In the genomic region with DNA sequence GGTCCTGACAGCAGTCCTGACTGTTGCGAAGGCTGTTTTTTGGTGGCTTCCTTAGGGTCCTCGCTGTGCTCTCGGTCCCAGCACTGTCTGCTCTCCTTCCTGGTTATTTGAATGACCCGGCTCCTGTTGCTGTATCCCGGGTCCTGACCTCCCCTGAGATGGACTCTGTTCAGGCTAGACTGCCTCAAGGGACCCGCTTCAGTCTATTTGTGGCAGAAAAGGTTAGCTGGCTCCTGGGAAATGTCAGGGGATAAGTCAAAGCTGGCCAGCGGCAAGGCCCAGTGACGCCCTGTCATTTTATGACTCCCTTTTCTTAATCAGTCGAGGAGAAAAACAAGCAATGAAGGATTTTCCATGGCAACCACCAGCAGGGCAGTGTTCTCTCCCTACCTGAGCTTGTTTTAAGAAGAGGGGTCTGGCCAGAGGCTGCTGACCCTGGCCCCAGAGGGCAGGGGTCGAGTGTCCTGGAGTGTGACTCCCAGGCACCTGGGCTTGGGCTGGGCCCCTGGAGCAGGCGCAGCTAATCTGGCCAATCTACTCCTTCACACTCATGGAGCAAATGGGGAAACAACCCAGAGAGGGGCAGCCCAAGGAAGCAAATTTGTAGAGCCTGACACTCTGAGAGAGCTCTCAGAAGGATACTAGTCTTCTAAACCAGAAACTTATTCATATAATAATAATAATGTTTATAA, we compare ENCODE assay signal across 6 cellular contexts. TPM values are rescaled to one million over a fixed set of nuclear protein-coding genes. Genes with fewer than 3 reads are reported as not detected.
DNase-seq lines count a peak whose midpoint lies in the region; ATAC-seq and TF ChIP-seq lines count a peak whose summit lies in the region.
"Not testable (repeated sequence)": the region's sequence is repeated elsewhere in the genome, so short reads cannot be mapped to it uniquely, and the experiment has no call there.

No MANE protein-coding gene starts in this region.

- H3K36me3 Mint-ChIP-seq in activated B cell treated with CpG ODN at 0.5 μM for 24 hours (ENCODE audit: low read depth); neural progenitor cell: not testable (repeated sequence)

- not testable (repeated sequence) for H3K4me2 ChIP-seq in neural progenitor cell

- CTCF ChIA-PET in activated B cell treated with CpG ODN at 0.5 μM for 24 hours (lab: Charles Lee) = not testable (repeated sequence)

- not testable (repeated sequence) for H3K27ac Mint-ChIP-seq in activated B cell treated with CpG ODN at 0.5 μM for 24 hours
- H3K27ac Mint-ChIP-seq in neural progenitor cell = peak overlapping the region; percentile 86

- peak; percentile 1 for DNase-seq in activated B cell treated with CpG ODN at 0.5 μM for 24 hours
- DNase-seq in fibroblast of villous mesenchyme (ENCODE audit: low read depth) = peak; percentile 5
- DNase-seq in heart right ventricle = peak in 1 of 2 donors; percentile 21
- peak; percentile 42 for DNase-seq in left kidney (ENCODE audit: low read depth, low spot score)
- DNase-seq in neural progenitor cell (ENCODE audit: low spot score) = not testable (repeated sequence)
- peak; percentile 12 for DNase-seq in sciatic nerve (ENCODE audit: low spot score)

- not testable (repeated sequence) for H3K4me3 Mint-ChIP-seq in activated B cell treated with CpG ODN at 0.5 μM for 24 hours
- H3K4me3 Mint-ChIP-seq in neural progenitor cell = peak overlapping the region; percentile 33

- H3K36me3 ChIP-seq in heart right ventricle, neural progenitor cell: not testable (repeated sequence)

- not testable (repeated sequence) for H3K27ac ChIP-seq in heart right ventricle, neural progenitor cell

- TF ChIP-seq CTCF in activated B cell treated with CpG ODN at 0.5 μM for 24 hours (IDR thresholded peaks at IDR 0.05); fibroblast of villous mesenchyme (IDR thresholded peaks at IDR 0.05; ENCODE audit: insufficient read depth, low read depth, low read length); heart right ventricle (IDR thresholded peaks at IDR 0.05); neural progenitor cell (IDR thresholded peaks at IDR 0.05): not testable (repeated sequence)

- not testable (repeated sequence) for H3K79me2 ChIP-seq in neural progenitor cell (ENCODE audit: low read depth)

- not testable (repeated sequence) for H3K27me3 ChIP-seq in heart right ventricle, neural progenitor cell

- H4K20me1 ChIP-seq in neural progenitor cell (ENCODE audit: low read depth) = not testable (repeated sequence)

- whole genome bisulfite sequencing in heart right ventricle, 2 donors = 54 to 56% methylated on average over 10 to 11 of the region's 11 CpGs

- H2AFZ ChIP-seq in neural progenitor cell (replicated peaks) = not testable (repeated sequence)

- POLR2A ChIA-PET in activated B cell treated with CpG ODN at 0.5 μM for 24 hours (lab: Charles Lee) = not testable (repeated sequence)

- H3K4me1 Mint-ChIP-seq in activated B cell treated with CpG ODN at 0.5 μM for 24 hours = not testable (repeated sequence)
- H3K4me1 Mint-ChIP-seq in neural progenitor cell = peaks cover 28% of the 10 kb centered on the region

- ATAC-seq in activated B cell treated with CpG ODN at 0.5 μM for 24 hours (ENCODE audit: low read depth); sciatic nerve: not testable (repeated sequence)
- peak in 6 of 8 donors; percentile 44 to 76 (median 54) for ATAC-seq in heart right ventricle

- not testable (repeated sequence) for H3K4me1 ChIP-seq in heart right ventricle, neural progenitor cell

- H3K9me3 Mint-ChIP-seq in activated B cell treated with CpG ODN at 0.5 μM for 24 hours, neural progenitor cell: not testable (repeated sequence)

- H3F3A ChIP-seq in neural progenitor cell (ENCODE audit: low read depth) = not testable (repeated sequence)

- intact Hi-C loops in activated B cell treated with CpG ODN at 0.5 μM for 24 hours (cut with micrococcal nuclease); heart right ventricle (cut with DNase I); sciatic nerve (cut with DNase I): not testable (repeated sequence)

- H3K9me3 ChIP-seq in heart right ventricle; neural progenitor cell (ENCODE audit: low read depth): not testable (repeated sequence)

- not testable (repeated sequence) for H3K9ac ChIP-seq in neural progenitor cell

- not testable (repeated sequence) for H3K4me3 ChIP-seq in fibroblast of villous mesenchyme (ENCODE audit: low read depth, low read length); heart right ventricle; neural progenitor cell

- not testable (repeated sequence) for H3K27me3 Mint-ChIP-seq in activated B cell treated with CpG ODN at 0.5 μM for 24 hours
- H3K27me3 Mint-ChIP-seq in neural progenitor cell (ENCODE audit: insufficient read depth, low read depth) = peaks cover 17% of the 10 kb centered on the region

RNA-seq across cellular contexts. Expression of gene LRPAP1, which starts 45.1 kb away (rescaled TPM):
- 60.9 and 62.9 TPM in 2 replicates for total RNA-seq in activated B cell treated with CpG ODN at 0.5 μM for 24 hours
- total RNA-seq in fibroblast of villous mesenchyme = 21.2 and 24.8 TPM in 2 replicates
- 100 to 1,000 TPM; 234 to 392 (median 345) TPM for total RNA-seq in heart right ventricle
- 100 to 1,000 TPM in 1 of 2 donors, 10 to 100 TPM in 1; 49.9 to 418 TPM for polyA plus RNA-seq in heart right ventricle
- total RNA-seq in neural progenitor cell (ENCODE audit: low replicate concordance) = 48.3 and 76.1 TPM in 2 replicates
- 105 TPM for total RNA-seq in sciatic nerve
